ENCODE assay signal across 20 cellular contexts in the genomic region with DNA sequence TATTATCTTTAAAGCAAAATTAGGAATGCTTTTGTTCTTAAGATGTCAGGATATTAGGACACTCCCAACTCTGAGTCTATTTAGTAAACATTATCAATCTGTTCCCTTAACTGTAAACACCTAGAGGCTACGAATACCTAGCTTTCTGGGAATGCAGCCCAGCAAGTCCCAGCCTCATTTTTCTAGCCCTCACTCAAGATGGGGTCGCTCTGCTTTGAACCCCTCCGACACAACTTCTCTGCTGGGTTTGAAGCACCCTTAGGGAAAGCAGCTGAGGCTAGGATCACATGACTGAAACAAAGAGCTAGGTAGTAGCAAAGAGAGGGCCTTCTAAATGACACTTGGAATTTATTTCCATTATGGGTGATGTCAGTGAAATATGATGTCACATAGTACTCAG.
"Had no signal": no experiment of that assay in that cellular context is flagged by ENCODE, and none has a peak within 500 bp of the region (broad histone marks: within the 10 kb centered on the region; RNA-seq: fewer than 3 reads in every experiment).

No MANE protein-coding gene starts in this region.

- H3K27me3 ChIP-seq: ascending aorta, breast epithelium, esophagus squamous epithelium, pancreas, stomach, upper lobe of left lung had no signal

- H3K4me3 ChIP-seq: ascending aorta, breast epithelium, esophagus squamous epithelium, pancreas, stomach, upper lobe of left lung had no signal

- H3K4me1 ChIP-seq: breast epithelium, stomach had no signal

- H3K27ac ChIP-seq: ascending aorta, breast epithelium, esophagus squamous epithelium, pancreas, stomach, upper lobe of left lung had no signal

- ATAC-seq: naive thymus-derived CD8-positive, alpha-beta T cell; pancreas; sciatic nerve; stimulated activated effector memory CD8-positive, alpha-beta T cell treated with anti-CD3 and anti-CD28 coated beads, Interleukin-12 subunit alpha, Interleukin-12 subunit beta, amount 100 ng/mL, for 72 hours had no signal

- H3K36me3 ChIP-seq: ascending aorta, breast epithelium, esophagus squamous epithelium, pancreas, stomach, upper lobe of left lung had no signal

- DNase-seq: activated CD4-positive, alpha-beta T cell treated with anti-CD3 and anti-CD28 coated beads, Interleukin-2, amount 10 ng/mL, durations not matched to agents 7 days and 5 days; activated CD4-positive, CD25-positive, alpha-beta regulatory T cell; activated CD8-positive, alpha-beta memory T cell treated with anti-CD3 and anti-CD28 coated beads, Interleukin-2, amount 50 U/mL, for 48 hours; activated effector memory CD4-positive, alpha-beta T cell treated with anti-CD3 and anti-CD28 coated beads, Interleukin-2, amount 50 U/mL, for 16 hours; activated naive CD4-positive, alpha-beta T cell treated with anti-CD3 and anti-CD28 coated beads, Interleukin-2, amount 50 U/mL, for 16 hours; activated T-cell treated with anti-CD3 and anti-CD28 coated beads, Interleukin-2, amount 50 U/mL, for 48 hours; cortex of kidney; esophagus squamous epithelium; kidney glomerular epithelial cell; naive thymus-derived CD8-positive, alpha-beta T cell; pancreas; stimulated activated CD4-positive, alpha-beta T cell treated with anti-CD3 and anti-CD28 coated beads, Interleukin-4, amount 100 ng/mL, for 24 hours; stomach; T-helper 1 cell; T-helper 9 cell; upper lobe of left lung had no signal

- H3K9me3 ChIP-seq: ascending aorta, breast epithelium, esophagus squamous epithelium, pancreas, stomach, upper lobe of left lung had no signal
